ENCODE assay signal across 24 cellular contexts in genomic region chr5:151475378-151475777, GRCh38. TPM values are rescaled to one million over a fixed set of nuclear protein-coding genes. Genes with fewer than 3 reads are reported as not detected.
A peak's percentile ranks its signal among the peaks of the same experiment; 100 is the strongest.
DNase-seq lines count a peak whose midpoint lies in the region; ATAC-seq and TF ChIP-seq lines count a peak whose summit lies in the region.
"Had no signal": no experiment of that assay in that cellular context is flagged by ENCODE, and none has a peak within 500 bp of the region (broad histone marks: within the 10 kb centered on the region; RNA-seq: fewer than 3 reads in every experiment).

No MANE protein-coding gene starts in this region.

- peak overlapping the region in 3 of 4 donors; percentile 70 to 79 (median 73) for H3K27ac ChIP-seq in gastrocnemius medialis
- H3K27ac ChIP-seq: A549, PC-9, SK-N-MC had no signal

- intact Hi-C loops in left colon (cut with DNase I, micrococcal nuclease) (no loop called here), gastrocnemius medialis (cut with DNase I; ENCODE audit: low total_unique reads) (no loop called here)

- H3K27me3 ChIP-seq in gastrocnemius medialis = no peaks in the 10 kb centered on the region
- H3K27me3 ChIP-seq: BE2C had no signal

- ATAC-seq in left colon (peak; percentile 6), gastrocnemius medialis (peak in 1 of 2 donors; percentile 45), GM21381 (IDR thresholded peaks at IDR 0.05; ENCODE audit: unreplicated experiment) (no peak), omental fat pad (ENCODE audit: low FRiP score) (no peak)
- ATAC-seq: A549, GM12878 had no signal

- DNase-seq in LHCN-M2 (ENCODE audit: low read depth) (peak; percentile 22), NCI-H69 (lab: John Stamatoyannopoulos, UW) (peak; percentile 15), left colon (no peak), gastrocnemius medialis (no peak), omental fat pad (ENCODE audit: low spot score) (no peak), NCI-H748 (lab: John Stamatoyannopoulos, UW; ENCODE audit: unreplicated experiment) (no peak)
- DNase-seq: BE2C; CD4-positive, CD25-positive, alpha-beta regulatory T cell; DMS79; GOT3; HCEC 1CT; KBM-7; NCI-H1092 treated with DMSO at 0.1 percent for 48 hours; NCI-H1436 treated with DMSO at 0.1 percent for 48 hours; NCI-H2029 treated with DMSO at 0.1 percent for 48 hours; NCI-H446; NCI-H526; PC-9; RPMI8226; SHP77 had no signal

- H3K4me3 ChIP-seq in gastrocnemius medialis = no peak overlapping the region
- H3K4me3 ChIP-seq: A549, GM12878, PC-9, SK-N-MC had no signal

- H3K9me3 ChIP-seq in gastrocnemius medialis = no peaks in the 10 kb centered on the region
- H3K9me3 ChIP-seq: A549, BE2C had no signal

- TF ChIP-seq CTCF in gastrocnemius medialis (IDR thresholded peaks at IDR 0.05 in 4 of 5, conservative IDR thresholded peaks at IDR 0.05 in 1 of 5) (no peak), omental fat pad (IDR thresholded peaks at IDR 0.05) (no peak)

- no peak for TF ChIP-seq POLR2A in gastrocnemius medialis (IDR thresholded peaks at IDR 0.05)

- peaks cover 0 to 41% of the 10 kb centered on the region in 2 donors for H3K36me3 ChIP-seq in gastrocnemius medialis
- H3K36me3 ChIP-seq: BE2C had no signal

- H3K4me1 ChIP-seq in gastrocnemius medialis = peaks cover 4 to 31% of the 10 kb centered on the region in 2 donors
- H3K4me1 ChIP-seq: A549, BE2C had no signal

- in situ Hi-C loops in gastrocnemius medialis (cut with MboI; ENCODE audit: low sequenced_read_pairs in 4 of 4) = no loop called here

RNA-seq across cellular contexts. Expression of gene SLC36A1, which starts 28.0 kb away (rescaled TPM):
- total RNA-seq in LHCN-M2 (2014; rRNA removed) = 6.5 and 11.7 TPM in 2 replicates
- 6.9 TPM for polyA plus RNA-seq in LHCN-M2 (2012)
- 10 to 100 TPM; 46.1 to 52.5 TPM for total RNA-seq in left colon
- 10 to 100 TPM in 2 of 4 donors, 1 to 10 TPM in 2; 4.6 to 14.7 (median 8.5) TPM for total RNA-seq in gastrocnemius medialis
- 10 to 100 TPM; 10.0 to 20.3 (median 17.1) TPM for total RNA-seq in omental fat pad

Comparison
In these comparisons a context has a peak if more than half of its experiments do, and no peak if none do; other contexts are left out.
1. DNase-seq: peak in LHCN-M2 (single experiment) and NCI-H69 (single experiment); none in left colon (0 of 2), gastrocnemius medialis (0 of 2), omental fat pad (single experiment) and NCI-H748 (single experiment).